ENCODE assay signal across 36 cellular contexts in the genomic region with DNA sequence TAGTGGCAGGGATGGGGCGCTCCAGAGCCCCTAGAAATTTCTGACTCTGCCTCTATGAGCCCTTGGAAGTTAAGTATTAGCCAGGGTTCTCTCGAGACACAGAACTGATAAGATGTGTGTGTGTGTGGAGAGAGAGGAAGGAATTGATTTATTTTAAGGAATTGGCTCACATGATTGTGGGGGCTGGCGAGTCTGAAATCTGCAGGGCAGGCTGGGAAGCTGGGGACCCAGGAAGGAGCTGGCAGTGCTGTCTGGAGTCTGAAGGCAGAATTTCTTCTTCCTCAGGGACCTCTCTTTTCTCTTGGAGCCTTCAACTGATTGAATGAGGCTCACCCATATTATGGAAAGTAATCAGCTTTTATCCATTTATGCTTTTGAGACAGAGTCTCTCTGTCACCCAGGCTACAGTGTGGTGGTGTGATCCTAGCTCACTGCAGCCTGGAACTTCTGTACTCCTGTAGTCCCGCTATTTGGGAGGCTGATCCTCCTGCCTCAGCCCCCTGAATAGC. TPM values are rescaled to one million over a fixed set of nuclear protein-coding genes. Genes with fewer than 3 reads are reported as not detected.
"Had no signal": no experiment of that assay in that cellular context is flagged by ENCODE, and none has a peak within 500 bp of the region (broad histone marks: within the 10 kb centered on the region; RNA-seq: fewer than 3 reads in every experiment).

No MANE protein-coding gene starts in this region.

- H3K4me3 ChIP-seq: MG63 had no signal

- H3K9me3 ChIP-seq: MG63 had no signal

- DNase-seq: Karpas-422, Kasumi-1, MG63, MM.1S, MV-4-11, NCI-H1048, NCI-H1092, NCI-H1092 treated with DMSO at 0.1 percent for 48 hours, NCI-H1105, NCI-H1105 treated with DMSO at 0.1 percent for 48 hours, NCI-H1417, NCI-H1417 treated with DMSO at 0.1 percent for 48 hours, NCI-H1436, NCI-H1436 treated with DMSO at 0.1 percent for 48 hours, NCI-H146, NCI-H1694, NCI-H1694 treated with DMSO at 0.1 percent for 48 hours, NCI-H187, NCI-H187 treated with DMSO at 0.1 percent for 48 hours, NCI-H1930, NCI-H2029, NCI-H2029 treated with DMSO at 0.1 percent for 48 hours, NCI-H2081, NCI-H2081 treated with DMSO at 0.1 percent for 48 hours, NCI-H2107, NCI-H2171, NCI-H2171 treated with DMSO at 0.1 percent for 48 hours, NCI-H2227 treated with DMSO at 0.1 percent for 48 hours, NCI-H226, NCI-H345, NCI-H446, NCI-H446 treated with DMSO at 0.1 percent for 48 hours, NCI-H510A, NCI-H510A treated with DMSO at 0.1 percent for 48 hours, NCI-H524 had no signal

- H3K27me3 ChIP-seq: MG63 had no signal

- H3K36me3 ChIP-seq: MG63 had no signal

RNA-seq across cellular contexts. Expression of a gene that starts 59.9 kb away (rescaled TPM):
- total RNA-seq: MCF 10A had no signal
